17 cellular contexts compared by ENCODE assay signal in genomic region chr2:98496750-98497493, GRCh38.
"Had no signal": no experiment of that assay in that cellular context is flagged by ENCODE, and none has a peak within 500 bp of the region (broad histone marks: within the 10 kb centered on the region; RNA-seq: fewer than 3 reads in every experiment).

No MANE protein-coding gene starts in this region.

- H3K27me3 ChIP-seq: tibial nerve, vagina had no signal

- H3K27ac Mint-ChIP-seq: activated B cell treated with CpG ODN at 0.5 μM for 24 hours; activated T-helper 1 cell treated with anti-CD3 and anti-CD28 coated beads, Interleukin-12 subunit alpha, Interleukin-12 subunit beta, Interleukin-2, Interleukin-4 antibody, amounts not matched to agents 30 ng/mL and 10 ng/mL and 1 ng/mL, durations not matched to agents 14 hours and 24 hours and 36 hours; T-helper 2 cell treated with Interferon-gamma antibody and Interleukin-4, amounts not matched to agents 5 μg/mL and 100 μg/mL, for 36 hours had no signal

- H3K4me3 Mint-ChIP-seq: activated B cell treated with CpG ODN at 0.5 μM for 24 hours; activated CD4-positive, alpha-beta T cell treated with anti-CD3 and anti-CD28 coated beads, Interleukin-2, amount 10 ng/mL, durations not matched to agents 7 days and 5 days; activated T-helper 1 cell treated with anti-CD3 and anti-CD28 coated beads, Interleukin-12 subunit alpha, Interleukin-12 subunit beta, Interleukin-2, Interleukin-4 antibody, amounts not matched to agents 30 ng/mL and 10 ng/mL and 1 ng/mL, durations not matched to agents 14 hours and 24 hours and 36 hours; T-helper 2 cell treated with Interferon-gamma antibody and Interleukin-4, amounts not matched to agents 5 μg/mL and 100 μg/mL, for 36 hours had no signal

- H3K36me3 ChIP-seq: tibial nerve, vagina had no signal

- H3K9me3 ChIP-seq: tibial nerve, vagina had no signal

- H3K27me3 Mint-ChIP-seq: activated B cell treated with CpG ODN at 0.5 μM for 24 hours; activated CD4-positive, alpha-beta T cell treated with anti-CD3 and anti-CD28 coated beads, Interleukin-2, amount 10 ng/mL, durations not matched to agents 7 days and 5 days had no signal

- DNase-seq: activated B cell treated with CpG ODN at 0.5 μM for 24 hours; activated CD4-positive, alpha-beta T cell treated with anti-CD3 and anti-CD28 coated beads, Interleukin-2, amount 10 ng/mL, durations not matched to agents 7 days and 5 days; activated CD8-positive, alpha-beta memory T cell treated with anti-CD3 and anti-CD28 coated beads, Interleukin-2, amount 50 U/mL, for 48 hours; caudate nucleus; cortex of kidney; effector CD8-positive, alpha-beta T cell; foreskin melanocyte; left cardiac atrium; stimulated activated CD4-positive, alpha-beta T cell treated with anti-CD3 and anti-CD28 coated beads, Interleukin-2, amount 100 ng/mL, for 48 hours; stimulated activated naive CD4-positive, alpha-beta T cell; substantia nigra had no signal

- H3K4me3 ChIP-seq: lung, tibial nerve, vagina had no signal

- H3K27ac ChIP-seq: epithelial cell of prostate, tibial nerve, vagina had no signal
